ENCODE assay signal across 19 cellular contexts in genomic region chr22:20994902-20995241, GRCh38. TPM values are rescaled to one million over a fixed set of nuclear protein-coding genes. Genes with fewer than 3 reads are reported as not detected.
DNase-seq lines count a peak whose midpoint lies in the region; ATAC-seq and TF ChIP-seq lines count a peak whose summit lies in the region.
"Had no signal": no experiment of that assay in that cellular context is flagged by ENCODE, and none has a peak within 500 bp of the region (broad histone marks: within the 10 kb centered on the region; RNA-seq: fewer than 3 reads in every experiment).

No MANE protein-coding gene starts in this region.

- TF ChIP-seq CTCF in neural crest cell (conservative IDR thresholded peaks at IDR 0.05) (no peak), type B pancreatic cell (conservative IDR thresholded peaks at IDR 0.05) (no peak)
- no peak for TF ChIP-seq CTCF in CD8-positive, alpha-beta T cell (IDR thresholded peaks at IDR 0.05)

- peaks cover 27% of the 10 kb centered on the region for H3K36me3 ChIP-seq in CD8-positive, alpha-beta T cell (ENCODE audit: insufficient read depth, low read length)

- ATAC-seq in GM21825 (IDR thresholded peaks at IDR 0.05; ENCODE audit: unreplicated experiment) = no peak
- no peak for ATAC-seq in CD8-positive, alpha-beta T cell
- ATAC-seq: A549, GM23338, HCT116 had no signal

- H3K27me3 Mint-ChIP-seq in activated T-cell treated with anti-CD3 and anti-CD28 coated beads, Interleukin-2, amount 50 U/mL, for 24 hours = no peaks in the 10 kb centered on the region
- H3K27me3 Mint-ChIP-seq in neural crest cell (ENCODE audit: low read depth) (no peaks in the 10 kb centered on the region), type B pancreatic cell (no peaks in the 10 kb centered on the region)
- no peaks in the 10 kb centered on the region for H3K27me3 Mint-ChIP-seq in CD8-positive, alpha-beta T cell (ENCODE audit: low read depth)
- H3K27me3 Mint-ChIP-seq: CD4-positive, alpha-beta memory T cell had no signal

- no peaks in the 10 kb centered on the region for H3K27me3 ChIP-seq in CD8-positive, alpha-beta T cell (ENCODE audit: insufficient read depth, low read length)

- CTCF ChIA-PET in CD8-positive, alpha-beta T cell (lab: Charles Lee) = interaction anchor here (0.5 kb wide), 1 partner anchor 22 kb away, joined by 3 read pairs; no protein-coding TSS in a partner anchor

- no peaks in the 10 kb centered on the region for H3K9me3 ChIP-seq in CD8-positive, alpha-beta T cell (ENCODE audit: low read length)
- H3K9me3 ChIP-seq: A549, Caco-2 had no signal

- H3K4me1 Mint-ChIP-seq in activated T-cell treated with anti-CD3 and anti-CD28 coated beads, Interleukin-2, amount 50 U/mL, for 24 hours (ENCODE audit: low read depth) = peaks cover 8% of the 10 kb centered on the region
- H3K4me1 Mint-ChIP-seq in neural crest cell (no peaks in the 10 kb centered on the region), type B pancreatic cell (ENCODE audit: unreplicated experiment) (no peaks in the 10 kb centered on the region)
- peaks cover 2% of the 10 kb centered on the region for H3K4me1 Mint-ChIP-seq in CD8-positive, alpha-beta T cell (ENCODE audit: low read depth)
- H3K4me1 Mint-ChIP-seq: GM23338 had no signal

- H3K4me3 Mint-ChIP-seq in activated T-cell treated with anti-CD3 and anti-CD28 coated beads, Interleukin-2, amount 50 U/mL, for 24 hours = no peak overlapping the region
- peak overlapping the region; percentile 49 for H3K4me3 Mint-ChIP-seq in neural crest cell
- H3K4me3 Mint-ChIP-seq in type B pancreatic cell = no peak overlapping the region
- H3K4me3 Mint-ChIP-seq in CD8-positive, alpha-beta T cell = no peak overlapping the region
- H3K4me3 Mint-ChIP-seq: CD4-positive, alpha-beta memory T cell; GM23338; H9 had no signal

- H3K27ac Mint-ChIP-seq in activated T-cell treated with anti-CD3 and anti-CD28 coated beads, Interleukin-2, amount 50 U/mL, for 24 hours = peak overlapping the region; percentile 6
- H3K27ac Mint-ChIP-seq in neural crest cell (ENCODE audit: unreplicated experiment) = no peak overlapping the region
- no peak overlapping the region for H3K27ac Mint-ChIP-seq in type B pancreatic cell
- no peak overlapping the region for H3K27ac Mint-ChIP-seq in CD8-positive, alpha-beta T cell

- POLR2A ChIA-PET in CD8-positive, alpha-beta T cell (lab: Charles Lee) = no interaction called here

- peaks cover 9% of the 10 kb centered on the region for H3K4me1 ChIP-seq in CD8-positive, alpha-beta T cell (ENCODE audit: insufficient read depth, low read length)
- H3K4me1 ChIP-seq: A549, Caco-2 had no signal

- intact Hi-C loops in CD8-positive, alpha-beta T cell (cut with DNase I, micrococcal nuclease) = no loop called here

- H3K9me3 Mint-ChIP-seq in activated T-cell treated with anti-CD3 and anti-CD28 coated beads, Interleukin-2, amount 50 U/mL, for 24 hours = no peaks in the 10 kb centered on the region
- H3K9me3 Mint-ChIP-seq in neural crest cell = no peaks in the 10 kb centered on the region
- no peaks in the 10 kb centered on the region for H3K9me3 Mint-ChIP-seq in type B pancreatic cell
- H3K9me3 Mint-ChIP-seq in CD8-positive, alpha-beta T cell = no peaks in the 10 kb centered on the region
- H3K9me3 Mint-ChIP-seq: CD4-positive, alpha-beta memory T cell; GM23338; H9 had no signal

- DNase-seq in activated T-cell treated with anti-CD3 and anti-CD28 coated beads, Interleukin-2, amount 50 U/mL, for 24 hours = no peak
- DNase-seq in activated T-cell treated with anti-CD3 and anti-CD28 coated beads for 4 hours (no peak), neural crest cell (ENCODE audit: low read depth, low spot score) (no peak), type B pancreatic cell (ENCODE audit: extremely low spot score, unreplicated experiment) (peak; percentile 66)
- no peak for DNase-seq in CD8-positive, alpha-beta T cell
- DNase-seq: 8988T; ACHN; AML-193; C1 segment of cervical spinal cord; Caco-2; CD4-positive, alpha-beta memory T cell; DMS153; DND-41; H9 had no signal

- H3K36me3 Mint-ChIP-seq in activated T-cell treated with anti-CD3 and anti-CD28 coated beads, Interleukin-2, amount 50 U/mL, for 24 hours (ENCODE audit: low read depth) = peaks cover 86% of the 10 kb centered on the region
- H3K36me3 Mint-ChIP-seq in neural crest cell (ENCODE audit: low read depth) (no peaks in the 10 kb centered on the region), type B pancreatic cell (no peaks in the 10 kb centered on the region)
- H3K36me3 Mint-ChIP-seq in CD8-positive, alpha-beta T cell = peaks cover 43% of the 10 kb centered on the region

- H3K27ac ChIP-seq in CD8-positive, alpha-beta T cell (ENCODE audit: low read depth, low read length) = no peak overlapping the region
- H3K27ac ChIP-seq: A549 had no signal

- H3K4me3 ChIP-seq in CD8-positive, alpha-beta T cell (ENCODE audit: low read depth, low read length) = no peak overlapping the region
- H3K4me3 ChIP-seq: A549, GM23338 had no signal

RNA-seq across cellular contexts. Expression of gene THAP7, which starts 7.0 kb away (rescaled TPM):
- 35.4 and 37.0 TPM in 2 replicates for total RNA-seq in neural crest cell
- total RNA-seq in type B pancreatic cell (ENCODE audit: low replicate concordance) = 16.9 and 26.4 TPM in 2 replicates
- total RNA-seq in CD8-positive, alpha-beta T cell = 10 to 100 TPM; 71.2 to 73.6 TPM

RNA-seq across cellular contexts. Expression of gene LZTR1, which starts 12.8 kb away (rescaled TPM):
- 88.7 and 94.5 TPM in 2 replicates for total RNA-seq in neural crest cell
- 60.3 and 102 TPM in 2 replicates for total RNA-seq in type B pancreatic cell (ENCODE audit: low replicate concordance)
- total RNA-seq in CD8-positive, alpha-beta T cell = 10 to 100 TPM; 42.8 to 44.8 TPM

RNA-seq across cellular contexts. Expression of gene P2RX6, which starts 20.1 kb away (rescaled TPM):
- total RNA-seq in neural crest cell (3.4 and 4.5 TPM in 2 replicates), type B pancreatic cell (ENCODE audit: low replicate concordance) (0.71 and 2.8 TPM in 2 replicates)
- total RNA-seq in CD8-positive, alpha-beta T cell = under 1 TPM; 0.30 to 0.36 TPM
- total RNA-seq: GM23338, H9 had no signal

RNA-seq across cellular contexts. Expression of gene AIFM3, which starts 27.8 kb away (rescaled TPM):
- total RNA-seq in neural crest cell (0.79 and 0.84 TPM in 2 replicates), type B pancreatic cell (ENCODE audit: low replicate concordance) (0.69 and 2.6 TPM in 2 replicates)
- total RNA-seq in CD8-positive, alpha-beta T cell = under 1 TPM in 1 of 2 experiments, not detected in 1; 0.39 TPM
- total RNA-seq: H4 had no signal

RNA-seq across cellular contexts. Expression of gene SLC7A4, which starts 37.5 kb away (rescaled TPM):
- total RNA-seq in neural crest cell (0.26 and 0.43 TPM in 2 replicates), type B pancreatic cell (ENCODE audit: low replicate concordance) (3.3 and 6.7 TPM in 2 replicates)
- not detected for total RNA-seq in CD8-positive, alpha-beta T cell
- total RNA-seq: CD4-positive, alpha-beta memory T cell; H4 had no signal
